18 cellular contexts compared by ENCODE assay signal in genomic region chr6:158264180-158264579, GRCh38.
DNase-seq lines count a peak whose midpoint lies in the region; ATAC-seq, FAIRE-seq and TF ChIP-seq lines count a peak whose summit lies in the region.
"Had no signal": no experiment of that assay in that cellular context is flagged by ENCODE, and none has a peak within 500 bp of the region (broad histone marks: within the 10 kb centered on the region; RNA-seq: fewer than 3 reads in every experiment).

No MANE protein-coding gene starts in this region.

- no peak for FAIRE-seq in D721Med (lab: Jason Lieb, UNC)
- FAIRE-seq: G401.6, GM12892, H54 had no signal

- CTCF ChIA-PET in HEK293 (lab: Yijun Ruan, JAX), result no interaction called here
- CTCF ChIA-PET in RWPE1 (lab: Yijun Ruan, JAX), result no interaction called here

- H3K9me3 Mint-ChIP-seq in central memory CD8-positive, alpha-beta T cell, result no peaks in the 10 kb centered on the region
- no peaks in the 10 kb centered on the region for H3K9me3 Mint-ChIP-seq in stimulated activated effector memory CD8-positive, alpha-beta T cell treated with anti-CD3 and anti-CD28 coated beads, Interleukin-12 subunit alpha, Interleukin-12 subunit beta, amount 100 ng/mL, for 72 hours
- H3K9me3 Mint-ChIP-seq: CD4-positive, alpha-beta memory T cell; GM23338 had no signal

- H3K27me3 Mint-ChIP-seq in central memory CD8-positive, alpha-beta T cell, result no peaks in the 10 kb centered on the region
- H3K27me3 Mint-ChIP-seq: CD4-positive, alpha-beta memory T cell had no signal

- H3K36me3 ChIP-seq in HEK293 (ENCODE audit: control insufficient read depth in 2 of 2, insufficient read depth in 1 of 2, low read length in 2 of 2), result peaks cover 0 to 13% of the 10 kb centered on the region in 2 experiments; a peak in 1 of 3 replicates
- H3K36me3 ChIP-seq in OCI-LY1 (ENCODE audit: insufficient read depth, low read length), result peaks cover 39% of the 10 kb centered on the region

- H4K20me1 ChIP-seq in OCI-LY1 (ENCODE audit: insufficient read depth, low read length), result no peaks in the 10 kb centered on the region

- H3K36me3 Mint-ChIP-seq in central memory CD8-positive, alpha-beta T cell (ENCODE audit: insufficient read depth), result peaks cover 6% of the 10 kb centered on the region
- no peaks in the 10 kb centered on the region for H3K36me3 Mint-ChIP-seq in stimulated activated effector memory CD8-positive, alpha-beta T cell treated with anti-CD3 and anti-CD28 coated beads, Interleukin-12 subunit alpha, Interleukin-12 subunit beta, amount 100 ng/mL, for 72 hours

- POLR2A ChIA-PET in HEK293 (lab: Yijun Ruan, JAX), result no interaction called here
- POLR2A ChIA-PET in RWPE1 (lab: Yijun Ruan, JAX; ENCODE audit: low non-redundant PET), result no interaction called here

- DNase-seq in central memory CD8-positive, alpha-beta T cell (ENCODE audit: low spot score in 2 of 2), result no peak
- no peak for DNase-seq in stimulated activated effector memory CD8-positive, alpha-beta T cell treated with anti-CD3 and anti-CD28 coated beads, Interleukin-12 subunit alpha, Interleukin-12 subunit beta, amount 100 ng/mL, for 72 hours (ENCODE audit: low spot score in 2 of 2)
- DNase-seq in D721Med (ENCODE audit: insufficient read length, low spot score) (no peak), RWPE1 (ENCODE audit: low spot score) (no peak)
- DNase-seq: C1 segment of cervical spinal cord; Calu3; CD4-positive, alpha-beta memory T cell; COR-L47; DMS153; DND-41; HCEC 1CT had no signal

- no peak overlapping the region for H3K4me3 Mint-ChIP-seq in central memory CD8-positive, alpha-beta T cell
- H3K4me3 Mint-ChIP-seq in stimulated activated effector memory CD8-positive, alpha-beta T cell treated with anti-CD3 and anti-CD28 coated beads, Interleukin-12 subunit alpha, Interleukin-12 subunit beta, amount 100 ng/mL, for 72 hours, result no peak overlapping the region
- H3K4me3 Mint-ChIP-seq: CD4-positive, alpha-beta memory T cell; GM23338 had no signal

- H3K9ac ChIP-seq in OCI-LY1 (ENCODE audit: low read length), result no peak overlapping the region

- H2AFZ ChIP-seq in OCI-LY1 (ENCODE audit: low read length), result no peak overlapping the region
- H2AFZ ChIP-seq: GM23338 had no signal

- H3K4me3 ChIP-seq in HEK293 (ENCODE audit: low read depth, low read length) (no peak overlapping the region), OCI-LY1 (ENCODE audit: low read depth, low read length, poor library complexity, severe bottlenecking) (no peak overlapping the region)
- H3K4me3 ChIP-seq: GM23338 had no signal

- no peaks in the 10 kb centered on the region for H3K9me2 ChIP-seq in OCI-LY1 (ENCODE audit: low read depth, low read length)

- TF ChIP-seq CTCF in HEK293 (tag by site-specific recombination; IDR thresholded peaks at IDR 0.05) (no peak), OCI-LY1 (IDR thresholded peaks at IDR 0.05; ENCODE audit: low read length) (no peak), D721Med (IDR thresholded peaks at IDR 0.05; ENCODE audit: insufficient read depth, missing control alignments) (no peak), RWPE1 (conservative IDR thresholded peaks at IDR 0.05; ENCODE audit: low read depth) (no peak)

- H3K27ac ChIP-seq in HEK293 (ENCODE audit: extremely low read depth, low read depth, low read length), result no peak overlapping the region
- peak overlapping the region; percentile 61 for H3K27ac ChIP-seq in OCI-LY1 (ENCODE audit: low read depth, low read length, poor library complexity, severe bottlenecking)
- H3K27ac ChIP-seq in RWPE1, result no peak overlapping the region

- no peaks in the 10 kb centered on the region for H3F3A ChIP-seq in OCI-LY1 (ENCODE audit: insufficient read depth, low read length)

- peaks cover 4% of the 10 kb centered on the region for H3K4me1 Mint-ChIP-seq in central memory CD8-positive, alpha-beta T cell
- H3K4me1 Mint-ChIP-seq in stimulated activated effector memory CD8-positive, alpha-beta T cell treated with anti-CD3 and anti-CD28 coated beads, Interleukin-12 subunit alpha, Interleukin-12 subunit beta, amount 100 ng/mL, for 72 hours, result peaks cover 19% of the 10 kb centered on the region

- peaks cover 59% of the 10 kb centered on the region for H3K79me2 ChIP-seq in OCI-LY1 (ENCODE audit: insufficient read depth, low read length)

- H3K9me3 ChIP-seq in HEK293 (ENCODE audit: control insufficient read depth, insufficient read depth, low read depth, low read length), result no peaks in the 10 kb centered on the region
- H3K9me3 ChIP-seq in OCI-LY1 (ENCODE audit: low read length), result no peaks in the 10 kb centered on the region

- ATAC-seq in central memory CD8-positive, alpha-beta T cell (replicated peaks; ENCODE audit: extremely low read depth, poor library complexity, severe bottlenecking), result no peak
- ATAC-seq in stimulated activated effector memory CD8-positive, alpha-beta T cell treated with anti-CD3 and anti-CD28 coated beads, Interleukin-12 subunit alpha, Interleukin-12 subunit beta, amount 100 ng/mL, for 72 hours, result no peak
- ATAC-seq in HG03460 (IDR thresholded peaks at IDR 0.05; ENCODE audit: unreplicated experiment), result no peak

- H3K27ac Mint-ChIP-seq in central memory CD8-positive, alpha-beta T cell (ENCODE audit: low read depth), result peak overlapping the region; percentile 32
- H3K27ac Mint-ChIP-seq in stimulated activated effector memory CD8-positive, alpha-beta T cell treated with anti-CD3 and anti-CD28 coated beads, Interleukin-12 subunit alpha, Interleukin-12 subunit beta, amount 100 ng/mL, for 72 hours, result peak overlapping the region; percentile 34
- H3K27ac Mint-ChIP-seq: GM23338 had no signal

- H3K27me3 ChIP-seq in OCI-LY1 (ENCODE audit: insufficient read depth, low read length), result no peaks in the 10 kb centered on the region

- 0 out of 2 replicates have a peak, but pooled peaks cover under 1% of the 10 kb centered on the region for H3K4me1 ChIP-seq in HEK293 (ENCODE audit: control insufficient read depth, insufficient read depth, low read length)
- H3K4me1 ChIP-seq in OCI-LY1 (ENCODE audit: insufficient read depth, low read length, severe bottlenecking), result peaks cover 50% of the 10 kb centered on the region

- H3K4me2 ChIP-seq in OCI-LY1 (ENCODE audit: low read length), result no peak overlapping the region
- H3K4me2 ChIP-seq: GM23338 had no signal

TF ChIP-seq in HEK293, 187 proteins besides CTCF, POLR2A, EP300 and RAD21:
- TF ChIP-seq IKZF3 (tag by site-specific recombination; IDR thresholded peaks at IDR 0.05), result no peak
- no peak for TF ChIP-seq YY1 (tag by site-specific recombination; IDR thresholded peaks at IDR 0.05)
- no peak for TF ChIP-seq ZNF473 (tag by site-specific recombination; IDR thresholded peaks at IDR 0.05)
- TF ChIP-seq ZNF768 (tag by site-specific recombination; IDR thresholded peaks at IDR 0.05), result no peak
- TF ChIP-seq ZNF133 (tag by site-specific recombination; IDR thresholded peaks at IDR 0.05), result peak; percentile 95
TF ChIP-seq in HEK293: peak in this region for 1.
